1 cellular context compared by ENCODE assay signal in genomic region chr11:12757416-12757815, GRCh38.
TF ChIP-seq lines count a peak whose summit lies in the region.

No MANE protein-coding gene starts in this region.

TF ChIP-seq in GM23338, 12 proteins besides CTCF, POLR2A, EP300 and RAD21:
- TF ChIP-seq REST (IDR thresholded peaks at IDR 0.05; ENCODE audit: unreplicated experiment) (no peak), ZNF114 (CRISPR knock-in tag; IDR thresholded peaks at IDR 0.05) (no peak), ZNF462 (CRISPR knock-in tag; IDR thresholded peaks at IDR 0.05) (no peak), STAT1 (IDR thresholded peaks at IDR 0.05; ENCODE audit: unreplicated experiment) (no peak), POLR2AphosphoS5 (IDR thresholded peaks at IDR 0.05; ENCODE audit: low read depth) (no peak), NANOG (IDR thresholded peaks at IDR 0.05; ENCODE audit: borderline replicate concordance) (no peak), JUNB (IDR thresholded peaks at IDR 0.05; ENCODE audit: unreplicated experiment) (no peak), EZH2 (IDR thresholded peaks at IDR 0.05; ENCODE audit: low read depth, unreplicated experiment) (no peak), ZNF331 (CRISPR knock-in tag; IDR thresholded peaks at IDR 0.05; ENCODE audit: low read depth) (no peak), CREB1 (CRISPR knock-in tag; IDR thresholded peaks at IDR 0.05; ENCODE audit: low read depth) (no peak), EZH2phosphoT487 (IDR thresholded peaks at IDR 0.05; ENCODE audit: unreplicated experiment) (no peak)
- TF ChIP-seq, protein P1, sequence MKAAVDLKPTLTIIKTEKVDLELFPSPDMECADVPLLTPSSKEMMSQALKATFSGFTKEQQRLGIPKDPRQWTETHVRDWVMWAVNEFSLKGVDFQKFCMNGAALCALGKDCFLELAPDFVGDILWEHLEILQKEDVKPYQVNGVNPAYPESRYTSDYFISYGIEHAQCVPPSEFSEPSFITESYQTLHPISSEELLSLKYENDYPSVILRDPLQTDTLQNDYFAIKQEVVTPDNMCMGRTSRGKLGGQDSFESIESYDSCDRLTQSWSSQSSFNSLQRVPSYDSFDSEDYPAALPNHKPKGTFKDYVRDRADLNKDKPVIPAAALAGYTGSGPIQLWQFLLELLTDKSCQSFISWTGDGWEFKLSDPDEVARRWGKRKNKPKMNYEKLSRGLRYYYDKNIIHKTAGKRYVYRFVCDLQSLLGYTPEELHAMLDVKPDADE (IDR thresholded peaks at IDR 0.05) = no peak
TF ChIP-seq in GM23338: peak in this region for 0.
